1 cellular context compared by ENCODE assay signal in the genomic region with DNA sequence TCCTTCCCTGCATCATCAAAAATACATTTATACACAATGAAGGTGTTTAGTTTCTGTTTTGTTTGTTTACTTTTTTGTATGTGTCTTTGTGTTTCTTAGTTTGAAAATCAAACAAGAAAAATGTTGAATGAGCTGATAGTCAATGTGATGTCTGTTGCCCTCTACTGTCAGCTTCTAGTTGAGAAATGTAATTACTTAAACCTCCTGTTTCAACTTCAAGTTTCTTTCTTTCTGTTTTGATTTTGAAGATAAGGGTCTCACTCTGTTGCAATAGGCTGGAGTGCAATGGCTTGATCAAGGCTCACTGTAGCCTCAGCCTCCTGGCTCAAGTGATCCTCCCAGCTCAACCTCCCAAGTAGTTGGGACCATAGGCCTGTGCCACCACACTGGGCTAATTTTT.
TF ChIP-seq lines count a peak whose summit lies in the region.

No MANE protein-coding gene starts in this region.

TF ChIP-seq in GM23338, 12 proteins besides CTCF, POLR2A, EP300 and RAD21 (continued from another document):
- TF ChIP-seq, protein P1, sequence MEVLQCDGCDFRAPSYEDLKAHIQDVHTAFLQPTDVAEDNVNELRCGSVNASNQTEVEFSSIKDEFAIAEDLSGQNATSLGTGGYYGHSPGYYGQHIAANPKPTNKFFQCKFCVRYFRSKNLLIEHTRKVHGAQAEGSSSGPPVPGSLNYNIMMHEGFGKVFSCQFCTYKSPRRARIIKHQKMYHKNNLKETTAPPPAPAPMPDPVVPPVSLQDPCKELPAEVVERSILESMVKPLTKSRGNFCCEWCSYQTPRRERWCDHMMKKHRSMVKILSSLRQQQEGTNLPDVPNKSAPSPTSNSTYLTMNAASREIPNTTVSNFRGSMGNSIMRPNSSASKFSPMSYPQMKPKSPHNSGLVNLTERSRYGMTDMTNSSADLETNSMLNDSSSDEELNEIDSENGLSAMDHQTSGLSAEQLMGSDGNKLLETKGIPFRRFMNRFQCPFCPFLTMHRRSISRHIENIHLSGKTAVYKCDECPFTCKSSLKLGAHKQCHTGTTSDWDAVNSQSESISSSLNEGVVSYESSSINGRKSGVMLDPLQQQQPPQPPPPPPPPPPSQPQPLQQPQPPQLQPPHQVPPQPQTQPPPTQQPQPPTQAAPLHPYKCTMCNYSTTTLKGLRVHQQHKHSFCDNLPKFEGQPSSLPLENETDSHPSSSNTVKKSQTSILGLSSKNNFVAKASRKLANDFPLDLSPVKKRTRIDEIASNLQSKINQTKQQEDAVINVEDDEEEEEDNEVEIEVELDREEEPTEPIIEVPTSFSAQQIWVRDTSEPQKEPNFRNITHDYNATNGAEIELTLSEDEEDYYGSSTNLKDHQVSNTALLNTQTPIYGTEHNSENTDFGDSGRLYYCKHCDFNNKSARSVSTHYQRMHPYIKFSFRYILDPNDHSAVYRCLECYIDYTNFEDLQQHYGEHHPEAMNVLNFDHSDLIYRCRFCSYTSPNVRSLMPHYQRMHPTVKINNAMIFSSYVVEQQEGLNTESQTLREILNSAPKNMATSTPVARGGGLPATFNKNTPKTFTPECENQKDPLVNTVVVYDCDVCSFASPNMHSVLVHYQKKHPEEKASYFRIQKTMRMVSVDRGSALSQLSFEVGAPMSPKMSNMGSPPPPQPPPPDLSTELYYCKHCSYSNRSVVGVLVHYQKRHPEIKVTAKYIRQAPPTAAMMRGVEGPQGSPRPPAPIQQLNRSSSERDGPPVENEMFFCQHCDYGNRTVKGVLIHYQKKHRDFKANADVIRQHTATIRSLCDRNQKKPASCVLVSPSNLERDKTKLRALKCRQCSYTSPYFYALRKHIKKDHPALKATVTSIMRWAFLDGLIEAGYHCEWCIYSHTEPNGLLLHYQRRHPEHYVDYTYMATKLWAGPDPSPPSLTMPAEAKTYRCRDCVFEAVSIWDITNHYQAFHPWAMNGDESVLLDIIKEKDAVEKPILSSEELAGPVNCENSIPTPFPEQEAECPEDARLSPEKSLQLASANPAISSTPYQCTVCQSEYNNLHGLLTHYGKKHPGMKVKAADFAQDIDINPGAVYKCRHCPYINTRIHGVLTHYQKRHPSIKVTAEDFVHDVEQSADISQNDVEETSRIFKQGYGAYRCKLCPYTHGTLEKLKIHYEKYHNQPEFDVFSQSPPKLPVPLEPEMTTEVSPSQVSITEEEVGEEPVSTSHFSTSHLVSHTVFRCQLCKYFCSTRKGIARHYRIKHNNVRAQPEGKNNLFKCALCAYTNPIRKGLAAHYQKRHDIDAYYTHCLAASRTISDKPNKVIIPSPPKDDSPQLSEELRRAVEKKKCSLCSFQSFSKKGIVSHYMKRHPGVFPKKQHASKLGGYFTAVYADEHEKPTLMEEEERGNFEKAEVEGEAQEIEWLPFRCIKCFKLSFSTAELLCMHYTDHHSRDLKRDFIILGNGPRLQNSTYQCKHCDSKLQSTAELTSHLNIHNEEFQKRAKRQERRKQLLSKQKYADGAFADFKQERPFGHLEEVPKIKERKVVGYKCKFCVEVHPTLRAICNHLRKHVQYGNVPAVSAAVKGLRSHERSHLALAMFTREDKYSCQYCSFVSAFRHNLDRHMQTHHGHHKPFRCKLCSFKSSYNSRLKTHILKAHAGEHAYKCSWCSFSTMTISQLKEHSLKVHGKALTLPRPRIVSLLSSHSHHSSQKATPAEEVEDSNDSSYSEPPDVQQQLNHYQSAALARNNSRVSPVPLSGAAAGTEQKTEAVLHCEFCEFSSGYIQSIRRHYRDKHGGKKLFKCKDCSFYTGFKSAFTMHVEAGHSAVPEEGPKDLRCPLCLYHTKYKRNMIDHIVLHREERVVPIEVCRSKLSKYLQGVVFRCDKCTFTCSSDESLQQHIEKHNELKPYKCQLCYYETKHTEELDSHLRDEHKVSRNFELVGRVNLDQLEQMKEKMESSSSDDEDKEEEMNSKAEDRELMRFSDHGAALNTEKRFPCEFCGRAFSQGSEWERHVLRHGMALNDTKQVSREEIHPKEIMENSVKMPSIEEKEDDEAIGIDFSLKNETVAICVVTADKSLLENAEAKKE (CRISPR knock-in tag; IDR thresholded peaks at IDR 0.05) = no peak
- no peak for TF ChIP-seq JUNB (IDR thresholded peaks at IDR 0.05; ENCODE audit: unreplicated experiment)
- TF ChIP-seq POLR2AphosphoS5 (IDR thresholded peaks at IDR 0.05; ENCODE audit: low read depth) = no peak
- no peak for TF ChIP-seq ZNF331 (CRISPR knock-in tag; IDR thresholded peaks at IDR 0.05; ENCODE audit: low read depth)
- no peak for TF ChIP-seq STAT1 (IDR thresholded peaks at IDR 0.05; ENCODE audit: unreplicated experiment)
- TF ChIP-seq ZNF114 (CRISPR knock-in tag; IDR thresholded peaks at IDR 0.05) = no peak
- no peak for TF ChIP-seq CREB1 (CRISPR knock-in tag; IDR thresholded peaks at IDR 0.05; ENCODE audit: low read depth)
- TF ChIP-seq EZH2phosphoT487 (IDR thresholded peaks at IDR 0.05; ENCODE audit: unreplicated experiment) = no peak
- TF ChIP-seq, protein P2, sequence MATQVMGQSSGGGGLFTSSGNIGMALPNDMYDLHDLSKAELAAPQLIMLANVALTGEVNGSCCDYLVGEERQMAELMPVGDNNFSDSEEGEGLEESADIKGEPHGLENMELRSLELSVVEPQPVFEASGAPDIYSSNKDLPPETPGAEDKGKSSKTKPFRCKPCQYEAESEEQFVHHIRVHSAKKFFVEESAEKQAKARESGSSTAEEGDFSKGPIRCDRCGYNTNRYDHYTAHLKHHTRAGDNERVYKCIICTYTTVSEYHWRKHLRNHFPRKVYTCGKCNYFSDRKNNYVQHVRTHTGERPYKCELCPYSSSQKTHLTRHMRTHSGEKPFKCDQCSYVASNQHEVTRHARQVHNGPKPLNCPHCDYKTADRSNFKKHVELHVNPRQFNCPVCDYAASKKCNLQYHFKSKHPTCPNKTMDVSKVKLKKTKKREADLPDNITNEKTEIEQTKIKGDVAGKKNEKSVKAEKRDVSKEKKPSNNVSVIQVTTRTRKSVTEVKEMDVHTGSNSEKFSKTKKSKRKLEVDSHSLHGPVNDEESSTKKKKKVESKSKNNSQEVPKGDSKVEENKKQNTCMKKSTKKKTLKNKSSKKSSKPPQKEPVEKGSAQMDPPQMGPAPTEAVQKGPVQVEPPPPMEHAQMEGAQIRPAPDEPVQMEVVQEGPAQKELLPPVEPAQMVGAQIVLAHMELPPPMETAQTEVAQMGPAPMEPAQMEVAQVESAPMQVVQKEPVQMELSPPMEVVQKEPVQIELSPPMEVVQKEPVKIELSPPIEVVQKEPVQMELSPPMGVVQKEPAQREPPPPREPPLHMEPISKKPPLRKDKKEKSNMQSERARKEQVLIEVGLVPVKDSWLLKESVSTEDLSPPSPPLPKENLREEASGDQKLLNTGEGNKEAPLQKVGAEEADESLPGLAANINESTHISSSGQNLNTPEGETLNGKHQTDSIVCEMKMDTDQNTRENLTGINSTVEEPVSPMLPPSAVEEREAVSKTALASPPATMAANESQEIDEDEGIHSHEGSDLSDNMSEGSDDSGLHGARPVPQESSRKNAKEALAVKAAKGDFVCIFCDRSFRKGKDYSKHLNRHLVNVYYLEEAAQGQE (IDR thresholded peaks at IDR 0.05; ENCODE audit: unreplicated experiment) = no peak
- TF ChIP-seq EZH2 (IDR thresholded peaks at IDR 0.05; ENCODE audit: low read depth, unreplicated experiment) = no peak
- TF ChIP-seq, protein P3, sequence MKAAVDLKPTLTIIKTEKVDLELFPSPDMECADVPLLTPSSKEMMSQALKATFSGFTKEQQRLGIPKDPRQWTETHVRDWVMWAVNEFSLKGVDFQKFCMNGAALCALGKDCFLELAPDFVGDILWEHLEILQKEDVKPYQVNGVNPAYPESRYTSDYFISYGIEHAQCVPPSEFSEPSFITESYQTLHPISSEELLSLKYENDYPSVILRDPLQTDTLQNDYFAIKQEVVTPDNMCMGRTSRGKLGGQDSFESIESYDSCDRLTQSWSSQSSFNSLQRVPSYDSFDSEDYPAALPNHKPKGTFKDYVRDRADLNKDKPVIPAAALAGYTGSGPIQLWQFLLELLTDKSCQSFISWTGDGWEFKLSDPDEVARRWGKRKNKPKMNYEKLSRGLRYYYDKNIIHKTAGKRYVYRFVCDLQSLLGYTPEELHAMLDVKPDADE (IDR thresholded peaks at IDR 0.05) = no peak
